Comparison of ENCODE assay signal across 8 cellular contexts in genomic region chr1:181021811-181022434, GRCh38. TPM values are rescaled to one million over a fixed set of nuclear protein-coding genes. Genes with fewer than 3 reads are reported as not detected.
DNase-seq lines count a peak whose midpoint lies in the region; ATAC-seq and TF ChIP-seq lines count a peak whose summit lies in the region.

No MANE protein-coding gene starts in this region.

- CTCF ChIA-PET in Panc1 (lab: Charles Lee), result interaction anchor here (0.6 kb wide), 2 partner anchors 124 to 140 kb away, joined by 4 to 10 read pairs; no protein-coding TSS in a partner anchor

- peaks cover 4% of the 10 kb centered on the region for H3K36me3 ChIP-seq in CD4-positive, CD25-positive, alpha-beta regulatory T cell (ENCODE audit: control insufficient read depth, insufficient read depth, low read length)
- no peaks in the 10 kb centered on the region; the same call in 1 of the 2 replicates for H3K36me3 ChIP-seq in Panc1 (ENCODE audit: control insufficient read depth, insufficient read depth, low read length)
- no peaks in the 10 kb centered on the region for H3K36me3 ChIP-seq in stomach

- peaks cover 29% of the 10 kb centered on the region for H3K27me3 Mint-ChIP-seq in CD4-positive, CD25-positive, alpha-beta regulatory T cell
- peaks cover 0 to 3% (median 0%) of the 10 kb centered on the region in 5 donors for H3K27me3 Mint-ChIP-seq in naive thymus-derived CD8-positive, alpha-beta T cell

- intact Hi-C loops in Panc1 (cut with micrococcal nuclease; ENCODE audit: unreplicated experiment), result no loop called here
- intact Hi-C loops in stomach (cut with DNase I; ENCODE audit: low total_unique reads), result no loop called here

- no peaks in the 10 kb centered on the region for H3K27me3 ChIP-seq in CD4-positive, CD25-positive, alpha-beta regulatory T cell (ENCODE audit: control insufficient read depth, insufficient read depth, low read length)
- H3K27me3 ChIP-seq in Panc1 (ENCODE audit: control insufficient read depth, insufficient read depth, low read length), result no peaks in the 10 kb centered on the region
- peaks cover 0 to 3% (median 0%) of the 10 kb centered on the region in 3 donors for H3K27me3 ChIP-seq in stomach

- in situ Hi-C loops in Panc1 (cut with HindIII; ENCODE audit: low pct_unique_long_range_greater_than_20kb, low sequenced_read_pairs), result no loop called here

- ATAC-seq in CD4-positive, CD25-positive, alpha-beta regulatory T cell (ENCODE audit: low read depth in 2 of 2), result peak; percentile 19 to 24
- ATAC-seq in GM19397 (IDR thresholded peaks at IDR 0.05; ENCODE audit: unreplicated experiment) (peak; percentile 20), HG03571 (IDR thresholded peaks at IDR 0.05; ENCODE audit: unreplicated experiment) (peak; percentile 33), Panc1 (peak; percentile 42)
- peak; percentile 40 to 48 for ATAC-seq in naive thymus-derived CD8-positive, alpha-beta T cell

- BruUV-seq in Panc1 (replicated peaks; lab: Mats Ljungman, UMichigan), result no TSS peak

- peak; percentile 25 to 72 (median 45) for DNase-seq in CD4-positive, CD25-positive, alpha-beta regulatory T cell
- no peak for DNase-seq in Panc1 (ENCODE audit: low read depth, low spot score)
- peak; percentile 36 for DNase-seq in activated effector memory CD4-positive, alpha-beta T cell treated with Interleukin-2 at 50 U/mL for 16 hours
- DNase-seq in fibroblast of peridontal ligament (ENCODE audit: extremely low read depth), result peak; percentile 37
- peak in 9 of 10 donors; percentile 28 to 74 (median 44) for DNase-seq in naive thymus-derived CD8-positive, alpha-beta T cell
- DNase-seq in stomach, result no peak

- peaks cover 32 to 53% (median 46%) of the 10 kb centered on the region in 4 donors for H3K4me1 Mint-ChIP-seq in CD4-positive, CD25-positive, alpha-beta regulatory T cell
- peaks cover 25 to 52% (median 49%) of the 10 kb centered on the region in 4 donors for H3K4me1 Mint-ChIP-seq in naive thymus-derived CD8-positive, alpha-beta T cell

- peak overlapping the region; percentile 95 to 99 (median 97) for H3K27ac Mint-ChIP-seq in CD4-positive, CD25-positive, alpha-beta regulatory T cell
- peak overlapping the region; percentile 87 to 100 (median 95) for H3K27ac Mint-ChIP-seq in naive thymus-derived CD8-positive, alpha-beta T cell

- no peaks in the 10 kb centered on the region for H3K36me3 Mint-ChIP-seq in CD4-positive, CD25-positive, alpha-beta regulatory T cell
- H3K36me3 Mint-ChIP-seq in naive thymus-derived CD8-positive, alpha-beta T cell, result peaks cover 0 to 10% (median 6%) of the 10 kb centered on the region in 3 donors

- H3K9me3 Mint-ChIP-seq in CD4-positive, CD25-positive, alpha-beta regulatory T cell, result peaks cover 0 to 3% (median 0%) of the 10 kb centered on the region in 7 donors
- H3K9me3 Mint-ChIP-seq in naive thymus-derived CD8-positive, alpha-beta T cell, result peaks cover 0 to 5% (median 0%) of the 10 kb centered on the region in 9 donors

- H3K27ac ChIP-seq in CD4-positive, CD25-positive, alpha-beta regulatory T cell (ENCODE audit: insufficient read depth, low read length, poor library complexity, severe bottlenecking), result peak overlapping the region; percentile 81
- H3K27ac ChIP-seq in Panc1 (ENCODE audit: low read length), result peak overlapping the region; percentile 83
- peak overlapping the region; percentile 84 to 95 (median 90) for H3K27ac ChIP-seq in stomach

- TF ChIP-seq EP300 in stomach (IDR thresholded peaks at IDR 0.05), result no peak

- H3K9me3 ChIP-seq in CD4-positive, CD25-positive, alpha-beta regulatory T cell (ENCODE audit: control insufficient read depth in 2 of 2, low read length in 2 of 2), result no peaks in the 10 kb centered on the region
- H3K9me3 ChIP-seq in Panc1 (ENCODE audit: control insufficient read depth, insufficient read depth, low read depth, low read length) (no peaks in the 10 kb centered on the region), stomach (no peaks in the 10 kb centered on the region)

- H3K4me1 ChIP-seq in CD4-positive, CD25-positive, alpha-beta regulatory T cell (ENCODE audit: control insufficient read depth, insufficient read depth, low read length, poor library complexity, severe bottlenecking), result peaks cover 39% of the 10 kb centered on the region
- H3K4me1 ChIP-seq in Panc1 (ENCODE audit: control insufficient read depth, insufficient read depth, low read length) (peaks cover 18% of the 10 kb centered on the region), stomach (peaks cover 0 to 41% (median 30%) of the 10 kb centered on the region in 4 donors)

- TF ChIP-seq CTCF in Panc1 (IDR thresholded peaks at IDR 0.05) (no peak), stomach (IDR thresholded peaks at IDR 0.05) (no peak)

- POLR2A ChIA-PET in Panc1 (lab: Charles Lee), result interaction anchor here (0.5 to 1.0 kb wide), 5 partner anchors 18 to 506 kb away, joined by 4 to 13 read pairs (median 6); no protein-coding TSS in a partner anchor
- POLR2A ChIA-PET in naive thymus-derived CD8-positive, alpha-beta T cell (lab: Charles Lee), result interaction anchor here (0.6 to 3.6 kb wide), 9 partner anchors 12 to 140 kb away, joined by 3 to 40 read pairs (median 4); partner anchors contain the start of genes IER5 and MR1

- H3K4me3 ChIP-seq in CD4-positive, CD25-positive, alpha-beta regulatory T cell (ENCODE audit: low read depth, low read length), result peak overlapping the region; percentile 80
- H3K4me3 ChIP-seq in Panc1 (ENCODE audit: low read depth in 2 of 2, low read length in 2 of 2) (peak overlapping the region; percentile 79 to 94), stomach (peak overlapping the region; percentile 74 to 92 (median 88))

- peak overlapping the region; percentile 95 to 99 (median 97) for H3K4me3 Mint-ChIP-seq in CD4-positive, CD25-positive, alpha-beta regulatory T cell
- H3K4me3 Mint-ChIP-seq in naive thymus-derived CD8-positive, alpha-beta T cell, result peak overlapping the region; percentile 89 to 99 (median 96)

- no peak for TF ChIP-seq POLR2A in stomach (IDR thresholded peaks at IDR 0.05)

- 0 to 1% (median 1%) methylated on average over 23 of the region's 23 CpGs for WGBS in stomach, 5 donors

RNA-seq across cellular contexts. Expression of gene STX6, which starts 0.7 kb away (rescaled TPM):
- 15.5 TPM for total RNA-seq in CD4-positive, CD25-positive, alpha-beta regulatory T cell
- 10 to 100 TPM; 10.6 to 11.5 (median 11.3) TPM for polyA plus RNA-seq in CD4-positive, CD25-positive, alpha-beta regulatory T cell
- total RNA-seq in Panc1 (2021; ENCODE audit: unreplicated experiment) (20.0 TPM), stomach (10 to 100 TPM in 2 of 5 donors, 1 to 10 TPM in 3; 1.2 to 38.6 (median 10.0) TPM)
- 14.9 TPM for polyA plus RNA-seq in Panc1 (2012; ENCODE audit: insufficient read length)
- 10 to 100 TPM; 18.4 to 18.9 TPM for total RNA-seq in naive thymus-derived CD8-positive, alpha-beta T cell
- polyA plus RNA-seq in naive thymus-derived CD8-positive, alpha-beta T cell, result 1 to 10 TPM; 7.0 to 9.1 (median 8.3) TPM
- polyA plus RNA-seq in stomach, result 1 to 10 TPM; 5.8 to 7.0 (median 6.6) TPM

RNA-seq across cellular contexts. Expression of gene MR1, which starts 11.9 kb away (rescaled TPM):
- total RNA-seq in CD4-positive, CD25-positive, alpha-beta regulatory T cell, result 30.5 TPM
- polyA plus RNA-seq in CD4-positive, CD25-positive, alpha-beta regulatory T cell, result 10 to 100 TPM; 41.3 to 48.7 (median 45.2) TPM
- 3.9 TPM for total RNA-seq in Panc1 (2021; ENCODE audit: unreplicated experiment)
- polyA plus RNA-seq in Panc1 (2012; ENCODE audit: insufficient read length), result 2.2 TPM
- 10 to 100 TPM; 26.5 to 28.8 TPM for total RNA-seq in naive thymus-derived CD8-positive, alpha-beta T cell
- polyA plus RNA-seq in naive thymus-derived CD8-positive, alpha-beta T cell, result 10 to 100 TPM; 27.8 to 35.5 (median 33.4) TPM
- total RNA-seq in stomach, result 10 to 100 TPM in 4 of 5 donors, 1 to 10 TPM in 1; 3.5 to 40.8 (median 11.2) TPM
- 1 to 10 TPM; 1.1 to 4.5 (median 2.4) TPM for polyA plus RNA-seq in stomach

Comparison
In these comparisons a context has a peak if more than half of its experiments do, and no peak if none do; other contexts are left out.
1. DNase-seq: peak in CD4-positive, CD25-positive, alpha-beta regulatory T cell (3 of 3), activated effector memory CD4-positive, alpha-beta T cell treated with Interleukin-2 at 50 U/mL for 16 hours (single experiment), fibroblast of peridontal ligament (single experiment) and naive thymus-derived CD8-positive, alpha-beta T cell (9 of 10); none in Panc1 (single experiment) and stomach (single experiment).
2. Peak in every context shown above with its lines, with median percentiles within 50 percentile points of each other: ATAC-seq, H3K27ac ChIP-seq and H3K4me3 ChIP-seq.